9 cellular contexts compared by ENCODE assay signal in the genomic region with DNA sequence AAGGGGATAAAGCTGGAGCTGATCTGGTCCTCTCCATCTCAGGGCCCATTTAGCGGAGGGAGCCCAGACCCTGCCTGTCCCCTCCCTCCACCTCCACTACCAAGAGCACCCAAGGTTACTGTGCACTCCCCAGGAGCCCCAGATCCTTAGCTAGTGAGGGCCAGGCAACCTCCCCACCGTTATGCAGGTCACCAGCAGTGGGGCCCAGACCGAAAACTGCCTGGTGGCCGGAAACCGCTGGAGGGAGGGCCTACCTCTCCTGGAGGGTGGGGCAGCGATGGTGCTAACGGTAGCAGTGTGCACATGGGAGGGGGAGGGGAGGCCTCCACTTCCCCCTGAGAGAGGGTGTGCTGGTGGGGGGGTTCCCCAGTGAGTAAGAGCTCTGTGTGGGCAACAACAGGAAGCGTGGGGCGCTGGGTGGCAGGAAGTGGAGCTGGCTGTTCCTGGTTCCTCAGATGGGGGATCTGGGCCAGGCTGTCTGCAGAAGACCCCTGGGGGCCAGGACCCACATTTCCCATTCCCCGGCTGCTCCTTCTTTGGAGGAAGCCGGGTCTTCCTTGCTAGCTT. TPM values are rescaled to one million over a fixed set of nuclear protein-coding genes. Genes with fewer than 3 reads are reported as not detected.
DNase-seq lines count a peak whose midpoint lies in the region; ATAC-seq, FAIRE-seq and TF ChIP-seq lines count a peak whose summit lies in the region.
"Had no signal": no experiment of that assay in that cellular context is flagged by ENCODE, and none has a peak within 500 bp of the region (broad histone marks: within the 10 kb centered on the region; RNA-seq: fewer than 3 reads in every experiment).

No MANE protein-coding gene starts in this region.

- H3K27me3 ChIP-seq in naive thymus-derived CD4-positive, alpha-beta T cell (ENCODE audit: control insufficient read depth in 2 of 2, insufficient read depth in 2 of 2, low read length in 2 of 2) = no peaks in the 10 kb centered on the region

- peak overlapping the region; percentile 99 for H3K4me3 Mint-ChIP-seq in activated B cell treated with CpG ODN at 0.5 μM for 24 hours
- H3K4me3 Mint-ChIP-seq in naive thymus-derived CD4-positive, alpha-beta T cell = peak overlapping the region; percentile 93 to 100 (median 98)

- H3K27ac Mint-ChIP-seq in activated B cell treated with CpG ODN at 0.5 μM for 24 hours = peak overlapping the region; percentile 99
- peak overlapping the region; percentile 96 to 100 (median 99) for H3K27ac Mint-ChIP-seq in naive thymus-derived CD4-positive, alpha-beta T cell

- DNase-seq in activated B cell treated with CpG ODN at 0.5 μM for 24 hours = peak; percentile 82
- DNase-seq in caudate nucleus (lab: John Stamatoyannopoulos, UW) = peak in 25 of 61 donors; percentile 10 to 59 (median 34)
- DNase-seq in naive thymus-derived CD4-positive, alpha-beta T cell = peak; percentile 71 to 97 (median 92)
- peak in 32 of 49 donors; percentile 11 to 76 (median 46) for DNase-seq in substantia nigra (lab: John Stamatoyannopoulos, UW)
- DNase-seq in D721Med (ENCODE audit: insufficient read length, low spot score) = no peak
- DNase-seq in NCI-H446 treated with DMSO at 0.1 percent for 48 hours (lab: John Stamatoyannopoulos, UW) = no peak

- H3K9me3 ChIP-seq in naive thymus-derived CD4-positive, alpha-beta T cell (ENCODE audit: control insufficient read depth in 2 of 3, low read length in 3 of 3) = no peaks in the 10 kb centered on the region

- POLR2A ChIA-PET in activated B cell treated with CpG ODN at 0.5 μM for 24 hours (lab: Charles Lee) = interaction anchor here (0.6 to 10.0 kb wide), 25 partner anchors 8 to 723 kb away, joined by 3 to 378 read pairs (median 5); partner anchors contain the start of genes ACBD4, ARHGAP27, GPATCH8 and HEXIM1
- POLR2A ChIA-PET in naive thymus-derived CD4-positive, alpha-beta T cell (lab: Charles Lee) = interaction anchor here (0.6 to 23.4 kb wide), 18 partner anchors 9 to 899 kb away, joined by 3 to 851 read pairs (median 4); partner anchors contain the start of genes ACBD4, HEXIM1, HEXIM2 and MAP3K14

- CTCF ChIA-PET in activated B cell treated with CpG ODN at 0.5 μM for 24 hours (lab: Charles Lee) = interaction anchor here (0.8 to 11.7 kb wide), 7 partner anchors 11 to 159 kb away, joined by 3 to 203 read pairs (median 4); partner anchors contain the start of genes ACBD4 and MAP3K14
- CTCF ChIA-PET in naive thymus-derived CD4-positive, alpha-beta T cell (lab: Charles Lee) = interaction anchor here (0.5 to 13.6 kb wide), 19 partner anchors 7 to 159 kb away, joined by 3 to 397 read pairs (median 4); partner anchors contain the start of genes ACBD4, HEXIM1 and MAP3K14

- H3K27ac ChIP-seq in caudate nucleus (ENCODE audit: low read depth, low read length) = peak overlapping the region; percentile 44
- peak overlapping the region; percentile 96 for H3K27ac ChIP-seq in naive thymus-derived CD4-positive, alpha-beta T cell (ENCODE audit: low read depth, low read length)
- peak overlapping the region; percentile 35 for H3K27ac ChIP-seq in substantia nigra (ENCODE audit: low read depth, low read length, poor library complexity, severe bottlenecking)

- peak overlapping the region; percentile 91 for H3K4me3 ChIP-seq in naive thymus-derived CD4-positive, alpha-beta T cell (ENCODE audit: low read length)

- peaks cover 29% of the 10 kb centered on the region for H3K36me3 Mint-ChIP-seq in activated B cell treated with CpG ODN at 0.5 μM for 24 hours (ENCODE audit: low read depth)
- H3K36me3 Mint-ChIP-seq in naive thymus-derived CD4-positive, alpha-beta T cell = peaks cover 0 to 42% (median 4%) of the 10 kb centered on the region in 5 donors

- no peaks in the 10 kb centered on the region for H3K27me3 Mint-ChIP-seq in activated B cell treated with CpG ODN at 0.5 μM for 24 hours
- H3K27me3 Mint-ChIP-seq in naive thymus-derived CD4-positive, alpha-beta T cell = no peaks in the 10 kb centered on the region

- intact Hi-C loops in activated B cell treated with CpG ODN at 0.5 μM for 24 hours (cut with micrococcal nuclease) = loop anchor here (1.0 to 5.0 kb wide), 4 partner anchors 9 to 879 kb away; partner anchors contain the start of genes GRN and MAP3K14
- intact Hi-C loops in naive thymus-derived CD4-positive, alpha-beta T cell (cut with micrococcal nuclease) = loop anchor here (1.0 to 5.0 kb wide), 10 partner anchors 9 to 966 kb away; partner anchors contain the start of genes HEXIM1 (in 2 of the 2), MAP3K14 (in 2 of the 2), NMT1 (in 2 of the 2) and HEXIM2 (in 1 of the 2)

- no peaks in the 10 kb centered on the region for H3K9me3 Mint-ChIP-seq in activated B cell treated with CpG ODN at 0.5 μM for 24 hours
- H3K9me3 Mint-ChIP-seq in naive thymus-derived CD4-positive, alpha-beta T cell = no peaks in the 10 kb centered on the region

- H3K4me1 ChIP-seq in naive thymus-derived CD4-positive, alpha-beta T cell (ENCODE audit: control insufficient read depth in 2 of 2, insufficient read depth in 2 of 2, low read length in 2 of 2) = peaks cover 60% of the 10 kb centered on the region in 2 donors

- H3K4me1 Mint-ChIP-seq in activated B cell treated with CpG ODN at 0.5 μM for 24 hours = peaks cover 85% of the 10 kb centered on the region
- H3K4me1 Mint-ChIP-seq in naive thymus-derived CD4-positive, alpha-beta T cell = peaks cover 45 to 77% (median 56%) of the 10 kb centered on the region in 7 donors

- no peak for FAIRE-seq in D721Med (lab: Jason Lieb, UNC)
- FAIRE-seq: colon had no signal

- TF ChIP-seq CTCF in activated B cell treated with CpG ODN at 0.5 μM for 24 hours (IDR thresholded peaks at IDR 0.05) (no peak), D721Med (IDR thresholded peaks at IDR 0.05; ENCODE audit: insufficient read depth, missing control alignments) (no peak)

- H3K36me3 ChIP-seq in naive thymus-derived CD4-positive, alpha-beta T cell (ENCODE audit: control insufficient read depth in 2 of 3, insufficient read depth in 3 of 3, low read length in 3 of 3) = peaks cover 0 to 3% (median 0%) of the 10 kb centered on the region in 3 experiments

- peak; percentile 34 for ATAC-seq in GM19043 (IDR thresholded peaks at IDR 0.05; ENCODE audit: low read depth, unreplicated experiment)
- ATAC-seq in HG03457 (IDR thresholded peaks at IDR 0.05; ENCODE audit: unreplicated experiment) = peak; percentile 38
- peak; percentile 66 for ATAC-seq in activated B cell treated with CpG ODN at 0.5 μM for 24 hours (ENCODE audit: low read depth)
- peak; percentile 84 for ATAC-seq in naive thymus-derived CD4-positive, alpha-beta T cell

RNA-seq across cellular contexts. Expression of gene FMNL1, which starts 4.4 kb away (rescaled TPM):
- total RNA-seq in activated B cell treated with CpG ODN at 0.5 μM for 24 hours = 310 and 351 TPM in 2 replicates
- total RNA-seq in naive thymus-derived CD4-positive, alpha-beta T cell = 100 to 1,000 TPM; 324 to 595 (median 396) TPM
- polyA plus RNA-seq in naive thymus-derived CD4-positive, alpha-beta T cell = 10 to 100 TPM; 19.0 to 36.4 TPM

RNA-seq across cellular contexts. Expression of gene SPATA32, which starts 35.8 kb away (rescaled TPM):
- 0.27 and 0.39 TPM in 2 replicates for total RNA-seq in activated B cell treated with CpG ODN at 0.5 μM for 24 hours
- total RNA-seq in naive thymus-derived CD4-positive, alpha-beta T cell = 1 to 10 TPM in 1 of 5 experiments, under 1 TPM in 3, not detected in 1; 0.12 to 1.1 (median 0.58) TPM
- under 1 TPM; 0.31 to 0.59 TPM for polyA plus RNA-seq in naive thymus-derived CD4-positive, alpha-beta T cell

Comparison
In these comparisons a context has a peak if more than half of its experiments do, and no peak if none do; other contexts are left out.
1. ATAC-seq: peak in every context shown above with its lines; median percentile 84 in naive thymus-derived CD4-positive, alpha-beta T cell; 66 in activated B cell treated with CpG ODN at 0.5 μM for 24 hours; 38 in HG03457; 34 in GM19043.
2. DNase-seq: peak in activated B cell treated with CpG ODN at 0.5 μM for 24 hours (single experiment), naive thymus-derived CD4-positive, alpha-beta T cell (9 of 9) and substantia nigra (32 of 49); none in D721Med (single experiment) and NCI-H446 treated with DMSO at 0.1 percent for 48 hours (single experiment).
3. H3K27ac ChIP-seq: peak in every context shown above with its lines; median percentile 96 in naive thymus-derived CD4-positive, alpha-beta T cell; 44 in caudate nucleus; 35 in substantia nigra.